1 cellular context compared by ENCODE assay signal in the genomic region with DNA sequence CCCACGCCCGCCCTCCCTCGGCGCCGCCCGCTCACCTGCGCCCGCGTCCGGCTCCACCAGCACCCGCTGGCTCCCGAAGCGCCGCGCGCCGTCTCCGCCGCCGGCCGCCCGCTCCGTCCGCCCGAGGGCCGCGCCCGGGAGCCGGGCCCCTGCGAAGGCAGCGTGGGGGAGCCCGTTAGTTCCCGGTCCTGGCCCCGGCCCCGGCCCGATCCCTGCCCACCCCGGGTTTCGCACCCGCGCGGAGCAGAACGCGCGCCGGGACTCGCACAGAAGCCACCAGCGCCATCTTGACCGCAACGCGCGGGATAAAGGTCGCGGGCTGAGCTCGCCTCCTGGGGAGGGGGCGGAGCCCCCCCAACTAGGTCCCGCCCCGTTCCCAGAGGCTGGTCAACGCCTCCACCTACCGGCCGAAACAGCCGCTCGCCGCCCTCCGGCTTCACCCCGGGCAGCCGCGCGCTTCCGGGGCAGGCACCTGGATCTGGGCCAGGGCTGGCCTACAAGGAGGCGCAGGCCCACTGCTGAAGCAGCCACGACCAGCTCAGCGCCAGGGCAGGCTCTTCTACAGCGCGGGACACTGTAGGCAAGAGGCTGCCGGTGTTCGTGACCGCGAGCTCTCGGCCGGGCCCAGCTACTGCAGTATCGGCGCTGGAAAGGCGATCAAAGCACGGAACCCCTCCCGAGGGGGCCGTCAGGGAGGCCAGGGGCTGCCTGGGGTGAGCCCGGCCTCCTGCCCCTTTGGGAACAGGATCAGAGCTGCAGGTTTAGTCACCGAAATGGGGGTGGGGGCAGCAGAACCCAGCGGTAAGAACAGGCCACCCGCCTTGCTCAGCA.
TF ChIP-seq lines count a peak whose summit lies in the region.

A gene with protein sequence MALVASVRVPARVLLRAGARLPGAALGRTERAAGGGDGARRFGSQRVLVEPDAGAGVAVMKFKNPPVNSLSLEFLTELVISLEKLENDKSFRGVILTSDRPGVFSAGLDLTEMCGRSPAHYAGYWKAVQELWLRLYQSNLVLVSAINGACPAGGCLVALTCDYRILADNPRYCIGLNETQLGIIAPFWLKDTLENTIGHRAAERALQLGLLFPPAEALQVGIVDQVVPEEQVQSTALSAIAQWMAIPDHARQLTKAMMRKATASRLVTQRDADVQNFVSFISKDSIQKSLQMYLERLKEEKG (minus strand): TSS at position 307 of the 831 bp plus-strand sequence. CDS start 21 bp downstream, at position 286.

TF ChIP-seq in A549, 52 proteins besides CTCF, POLR2A, EP300 and RAD21 (continued from another document):
- TF ChIP-seq, protein P1, sequence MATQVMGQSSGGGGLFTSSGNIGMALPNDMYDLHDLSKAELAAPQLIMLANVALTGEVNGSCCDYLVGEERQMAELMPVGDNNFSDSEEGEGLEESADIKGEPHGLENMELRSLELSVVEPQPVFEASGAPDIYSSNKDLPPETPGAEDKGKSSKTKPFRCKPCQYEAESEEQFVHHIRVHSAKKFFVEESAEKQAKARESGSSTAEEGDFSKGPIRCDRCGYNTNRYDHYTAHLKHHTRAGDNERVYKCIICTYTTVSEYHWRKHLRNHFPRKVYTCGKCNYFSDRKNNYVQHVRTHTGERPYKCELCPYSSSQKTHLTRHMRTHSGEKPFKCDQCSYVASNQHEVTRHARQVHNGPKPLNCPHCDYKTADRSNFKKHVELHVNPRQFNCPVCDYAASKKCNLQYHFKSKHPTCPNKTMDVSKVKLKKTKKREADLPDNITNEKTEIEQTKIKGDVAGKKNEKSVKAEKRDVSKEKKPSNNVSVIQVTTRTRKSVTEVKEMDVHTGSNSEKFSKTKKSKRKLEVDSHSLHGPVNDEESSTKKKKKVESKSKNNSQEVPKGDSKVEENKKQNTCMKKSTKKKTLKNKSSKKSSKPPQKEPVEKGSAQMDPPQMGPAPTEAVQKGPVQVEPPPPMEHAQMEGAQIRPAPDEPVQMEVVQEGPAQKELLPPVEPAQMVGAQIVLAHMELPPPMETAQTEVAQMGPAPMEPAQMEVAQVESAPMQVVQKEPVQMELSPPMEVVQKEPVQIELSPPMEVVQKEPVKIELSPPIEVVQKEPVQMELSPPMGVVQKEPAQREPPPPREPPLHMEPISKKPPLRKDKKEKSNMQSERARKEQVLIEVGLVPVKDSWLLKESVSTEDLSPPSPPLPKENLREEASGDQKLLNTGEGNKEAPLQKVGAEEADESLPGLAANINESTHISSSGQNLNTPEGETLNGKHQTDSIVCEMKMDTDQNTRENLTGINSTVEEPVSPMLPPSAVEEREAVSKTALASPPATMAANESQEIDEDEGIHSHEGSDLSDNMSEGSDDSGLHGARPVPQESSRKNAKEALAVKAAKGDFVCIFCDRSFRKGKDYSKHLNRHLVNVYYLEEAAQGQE (IDR thresholded peaks at IDR 0.05): no peak
- TF ChIP-seq SREBF2 (IDR thresholded peaks at IDR 0.05) (no peak), RCOR1 (IDR thresholded peaks at IDR 0.05; ENCODE audit: low read depth, low read length) (no peak), RARB (CRISPR knock-in tag; IDR thresholded peaks at IDR 0.05) (no peak), POLR2AphosphoS2 (conservative IDR thresholded peaks at IDR 0.05; ENCODE audit: low read length) (peak; percentile 87; the same call in 1 of the 2 replicates), HOXA7 (CRISPR knock-in tag; IDR thresholded peaks at IDR 0.05) (no peak), NR3C1 (IDR thresholded peaks at IDR 0.05) (no peak), NPAS2 (CRISPR knock-in tag; IDR thresholded peaks at IDR 0.05; ENCODE audit: borderline replicate concordance) (no peak), MAFK (IDR thresholded peaks at IDR 0.05; ENCODE audit: partially characterized antibody) (no peak), ESRRA (IDR thresholded peaks at IDR 0.05; ENCODE audit: borderline replicate concordance, low read length) (peak; percentile 18; the same call in 1 of the 2 replicates), FOSL2 (IDR thresholded peaks at IDR 0.05) (no peak), FOSL2 (CRISPR knock-in tag; IDR thresholded peaks at IDR 0.05) (no peak; the same call in 1 of the 2 replicates), JUN (IDR thresholded peaks at IDR 0.05) (peak; percentile 87 to 96), CHD2 (IDR thresholded peaks at IDR 0.05; ENCODE audit: low read length, partially characterized antibody) (no peak), MYC (IDR thresholded peaks at IDR 0.05; ENCODE audit: borderline replicate concordance, low read length) (peak; percentile 32; the same call in 1 of the 2 replicates), HDAC2 (IDR thresholded peaks at IDR 0.05) (no peak), ZSCAN20 (CRISPR knock-in tag; IDR thresholded peaks at IDR 0.05) (no peak), BHLHE40 (IDR thresholded peaks at IDR 0.05; ENCODE audit: low read depth, low read length) (no peak), CBX2 (IDR thresholded peaks at IDR 0.05; ENCODE audit: borderline replicate concordance, low read depth) (no peak), NFE2L2 (conservative IDR thresholded peaks at IDR 0.05; ENCODE audit: low read length) (no peak), RNF2 (IDR thresholded peaks at IDR 0.05; ENCODE audit: borderline replicate concordance, low read depth) (no peak; the same call in 1 of the 2 replicates), TFCP2L1 (CRISPR knock-in tag; IDR thresholded peaks at IDR 0.05) (peak; percentile 31; the same call in 1 of the 2 replicates), EHF (CRISPR knock-in tag; IDR thresholded peaks at IDR 0.05) (no peak), HOXB5 (CRISPR knock-in tag; IDR thresholded peaks at IDR 0.05) (no peak), ZFP36 (IDR thresholded peaks at IDR 0.05; ENCODE audit: borderline replicate concordance, partially characterized antibody) (no peak), CEBPB (IDR thresholded peaks at IDR 0.05) (no peak), CBX8 (IDR thresholded peaks at IDR 0.05) (no peak), RFX5 (IDR thresholded peaks at IDR 0.05) (no peak), HEYL (CRISPR knock-in tag; IDR thresholded peaks at IDR 0.05) (no peak), ZNF302 (CRISPR knock-in tag; IDR thresholded peaks at IDR 0.05) (no peak), TP53 (CRISPR knock-in tag; IDR thresholded peaks at IDR 0.05) (0 out of 2 replicates have a peak, but pooled peaks have one; percentile 14), MAZ (IDR thresholded peaks at IDR 0.05; ENCODE audit: borderline replicate concordance, low read depth, low read length) (peak; percentile 25; the same call in 1 of the 2 replicates), SMC3 (IDR thresholded peaks at IDR 0.05) (peak; percentile 46; the same call in 2 of the 3 replicates), KDM5A (IDR thresholded peaks at IDR 0.05) (0 out of 2 replicates have a peak, but pooled peaks have one; percentile 41), EHMT2 (IDR thresholded peaks at IDR 0.05; ENCODE audit: low read depth) (no peak), KDM1A (IDR thresholded peaks at IDR 0.05; ENCODE audit: low read depth) (no peak), GATA3 (IDR thresholded peaks at IDR 0.05; ENCODE audit: borderline replicate concordance) (0 out of 2 replicates have a peak, but pooled peaks have one; percentile 20), PHF8 (IDR thresholded peaks at IDR 0.05; ENCODE audit: borderline replicate concordance, low read depth) (0 out of 2 replicates have a peak, but pooled peaks have one; percentile 20), FOXS1 (CRISPR knock-in tag; IDR thresholded peaks at IDR 0.05) (no peak), FOSB (CRISPR knock-in tag; IDR thresholded peaks at IDR 0.05) (peak; percentile 28; the same call in 1 of the 2 replicates), ZC3H11A (IDR thresholded peaks at IDR 0.05) (no peak), HOXB13 (CRISPR knock-in tag; IDR thresholded peaks at IDR 0.05; ENCODE audit: low read depth) (no peak), JUNB (IDR thresholded peaks at IDR 0.05) (no peak), CHD4 (IDR thresholded peaks at IDR 0.05; ENCODE audit: borderline replicate concordance) (no peak)
- TF ChIP-seq, protein P2, sequence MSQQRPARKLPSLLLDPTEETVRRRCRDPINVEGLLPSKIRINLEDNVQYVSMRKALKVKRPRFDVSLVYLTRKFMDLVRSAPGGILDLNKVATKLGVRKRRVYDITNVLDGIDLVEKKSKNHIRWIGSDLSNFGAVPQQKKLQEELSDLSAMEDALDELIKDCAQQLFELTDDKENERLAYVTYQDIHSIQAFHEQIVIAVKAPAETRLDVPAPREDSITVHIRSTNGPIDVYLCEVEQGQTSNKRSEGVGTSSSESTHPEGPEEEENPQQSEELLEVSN (IDR thresholded peaks at IDR 0.05; ENCODE audit: borderline replicate concordance, low read depth): 0 out of 2 replicates have a peak, but pooled peaks have one; percentile 39
- TF ChIP-seq, protein P3, sequence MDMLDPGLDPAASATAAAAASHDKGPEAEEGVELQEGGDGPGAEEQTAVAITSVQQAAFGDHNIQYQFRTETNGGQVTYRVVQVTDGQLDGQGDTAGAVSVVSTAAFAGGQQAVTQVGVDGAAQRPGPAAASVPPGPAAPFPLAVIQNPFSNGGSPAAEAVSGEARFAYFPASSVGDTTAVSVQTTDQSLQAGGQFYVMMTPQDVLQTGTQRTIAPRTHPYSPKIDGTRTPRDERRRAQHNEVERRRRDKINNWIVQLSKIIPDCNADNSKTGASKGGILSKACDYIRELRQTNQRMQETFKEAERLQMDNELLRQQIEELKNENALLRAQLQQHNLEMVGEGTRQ (IDR thresholded peaks at IDR 0.05): no peak
- TF ChIP-seq, protein P4, sequence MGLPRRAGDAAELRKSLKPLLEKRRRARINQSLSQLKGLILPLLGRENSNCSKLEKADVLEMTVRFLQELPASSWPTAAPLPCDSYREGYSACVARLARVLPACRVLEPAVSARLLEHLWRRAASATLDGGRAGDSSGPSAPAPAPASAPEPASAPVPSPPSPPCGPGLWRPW (IDR thresholded peaks at IDR 0.05): no peak
- TF ChIP-seq, protein P5, sequence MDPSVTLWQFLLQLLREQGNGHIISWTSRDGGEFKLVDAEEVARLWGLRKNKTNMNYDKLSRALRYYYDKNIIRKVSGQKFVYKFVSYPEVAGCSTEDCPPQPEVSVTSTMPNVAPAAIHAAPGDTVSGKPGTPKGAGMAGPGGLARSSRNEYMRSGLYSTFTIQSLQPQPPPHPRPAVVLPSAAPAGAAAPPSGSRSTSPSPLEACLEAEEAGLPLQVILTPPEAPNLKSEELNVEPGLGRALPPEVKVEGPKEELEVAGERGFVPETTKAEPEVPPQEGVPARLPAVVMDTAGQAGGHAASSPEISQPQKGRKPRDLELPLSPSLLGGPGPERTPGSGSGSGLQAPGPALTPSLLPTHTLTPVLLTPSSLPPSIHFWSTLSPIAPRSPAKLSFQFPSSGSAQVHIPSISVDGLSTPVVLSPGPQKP (IDR thresholded peaks at IDR 0.05; ENCODE audit: low read depth, low read length): no peak
- TF ChIP-seq, protein P6, sequence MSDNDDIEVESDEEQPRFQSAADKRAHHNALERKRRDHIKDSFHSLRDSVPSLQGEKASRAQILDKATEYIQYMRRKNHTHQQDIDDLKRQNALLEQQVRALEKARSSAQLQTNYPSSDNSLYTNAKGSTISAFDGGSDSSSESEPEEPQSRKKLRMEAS (IDR thresholded peaks at IDR 0.05): peak; percentile 78
- TF ChIP-seq, protein P7, sequence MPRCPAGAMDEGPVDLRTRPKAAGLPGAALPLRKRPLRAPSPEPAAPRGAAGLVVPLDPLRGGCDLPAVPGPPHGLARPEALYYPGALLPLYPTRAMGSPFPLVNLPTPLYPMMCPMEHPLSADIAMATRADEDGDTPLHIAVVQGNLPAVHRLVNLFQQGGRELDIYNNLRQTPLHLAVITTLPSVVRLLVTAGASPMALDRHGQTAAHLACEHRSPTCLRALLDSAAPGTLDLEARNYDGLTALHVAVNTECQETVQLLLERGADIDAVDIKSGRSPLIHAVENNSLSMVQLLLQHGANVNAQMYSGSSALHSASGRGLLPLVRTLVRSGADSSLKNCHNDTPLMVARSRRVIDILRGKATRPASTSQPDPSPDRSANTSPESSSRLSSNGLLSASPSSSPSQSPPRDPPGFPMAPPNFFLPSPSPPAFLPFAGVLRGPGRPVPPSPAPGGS (IDR thresholded peaks at IDR 0.05): peak; percentile 94
- TF ChIP-seq, protein P8, sequence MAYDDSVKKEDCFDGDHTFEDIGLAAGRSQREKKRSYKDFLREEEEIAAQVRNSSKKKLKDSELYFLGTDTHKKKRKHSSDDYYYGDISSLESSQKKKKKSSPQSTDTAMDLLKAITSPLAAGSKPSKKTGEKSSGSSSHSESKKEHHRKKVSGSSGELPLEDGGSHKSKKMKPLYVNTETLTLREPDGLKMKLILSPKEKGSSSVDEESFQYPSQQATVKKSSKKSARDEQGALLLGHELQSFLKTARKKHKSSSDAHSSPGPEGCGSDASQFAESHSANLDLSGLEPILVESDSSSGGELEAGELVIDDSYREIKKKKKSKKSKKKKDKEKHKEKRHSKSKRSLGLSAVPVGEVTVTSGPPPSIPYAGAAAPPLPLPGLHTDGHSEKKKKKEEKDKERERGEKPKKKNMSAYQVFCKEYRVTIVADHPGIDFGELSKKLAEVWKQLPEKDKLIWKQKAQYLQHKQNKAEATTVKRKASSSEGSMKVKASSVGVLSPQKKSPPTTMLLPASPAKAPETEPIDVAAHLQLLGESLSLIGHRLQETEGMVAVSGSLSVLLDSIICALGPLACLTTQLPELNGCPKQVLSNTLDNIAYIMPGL (CRISPR knock-in tag; IDR thresholded peaks at IDR 0.05; ENCODE audit: borderline replicate concordance): no peak
- TF ChIP-seq, protein P9, sequence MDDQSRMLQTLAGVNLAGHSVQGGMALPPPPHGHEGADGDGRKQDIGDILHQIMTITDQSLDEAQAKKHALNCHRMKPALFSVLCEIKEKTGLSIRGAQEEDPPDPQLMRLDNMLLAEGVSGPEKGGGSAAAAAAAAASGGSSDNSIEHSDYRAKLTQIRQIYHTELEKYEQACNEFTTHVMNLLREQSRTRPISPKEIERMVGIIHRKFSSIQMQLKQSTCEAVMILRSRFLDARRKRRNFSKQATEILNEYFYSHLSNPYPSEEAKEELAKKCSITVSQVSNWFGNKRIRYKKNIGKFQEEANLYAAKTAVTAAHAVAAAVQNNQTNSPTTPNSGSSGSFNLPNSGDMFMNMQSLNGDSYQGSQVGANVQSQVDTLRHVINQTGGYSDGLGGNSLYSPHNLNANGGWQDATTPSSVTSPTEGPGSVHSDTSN (IDR thresholded peaks at IDR 0.05): no peak; the same call in 1 of the 2 replicates
TF ChIP-seq in A549: peak in this region for 15.
